Comparison of ENCODE assay signal across 8 cellular contexts in the genomic region with DNA sequence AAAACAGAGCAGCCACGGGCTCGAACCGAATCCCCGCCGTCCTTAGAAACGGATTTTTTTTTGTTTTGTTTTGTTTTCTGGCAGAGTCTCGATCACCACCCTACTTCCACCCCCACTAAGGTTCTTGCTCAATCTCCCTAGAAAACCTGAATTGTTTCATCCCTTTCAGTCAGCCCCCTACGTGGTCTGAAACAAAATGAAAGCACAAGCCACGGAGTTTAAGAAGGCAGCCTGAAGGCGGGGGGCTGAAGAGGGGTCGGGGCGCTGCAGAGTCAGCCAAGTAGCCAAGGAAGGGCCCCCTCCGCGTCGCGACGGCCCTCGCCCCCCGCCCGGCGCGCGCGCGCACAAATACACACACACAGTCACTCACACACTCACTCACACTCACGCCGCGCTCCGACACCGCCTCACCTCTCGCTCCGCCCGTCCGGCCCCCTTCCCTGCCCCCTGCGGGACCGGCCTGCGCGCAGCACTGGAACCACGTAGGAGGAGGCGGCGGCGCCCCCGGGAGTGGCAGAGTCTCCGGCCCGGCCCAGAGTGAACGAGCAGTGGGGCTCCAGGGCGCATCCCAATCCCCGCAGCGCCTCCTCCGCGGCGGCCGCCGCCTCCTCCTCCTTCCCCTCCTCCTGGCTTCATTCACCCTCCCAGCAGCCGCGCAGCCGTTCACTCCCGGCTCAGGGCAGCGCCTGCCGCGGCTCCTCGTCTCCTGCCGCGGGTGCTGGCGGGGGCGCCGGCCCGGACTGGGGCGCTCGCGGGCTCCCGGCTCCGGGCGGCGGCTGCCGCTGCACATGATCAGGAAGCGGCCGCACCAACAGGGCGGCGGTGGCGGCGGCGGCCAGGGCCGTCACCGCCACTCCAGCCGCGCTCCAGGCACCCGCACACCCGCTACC. TPM values are rescaled to one million over a fixed set of nuclear protein-coding genes. Genes with fewer than 3 reads are reported as not detected.
DNase-seq lines count a peak whose midpoint lies in the region; ATAC-seq, FAIRE-seq and TF ChIP-seq lines count a peak whose summit lies in the region.

No MANE protein-coding gene starts in this region.

- H3K27ac Mint-ChIP-seq in stimulated activated naive CD8-positive, alpha-beta T cell treated with anti-CD3 and anti-CD28 coated beads, Interleukin-15, amount 100 ng/mL, for 72 hours: peak overlapping the region; percentile 94 to 99

- ATAC-seq in HG03521 (IDR thresholded peaks at IDR 0.05; ENCODE audit: unreplicated experiment): peak; percentile 36
- ATAC-seq in stimulated activated naive CD8-positive, alpha-beta T cell treated with anti-CD3 and anti-CD28 coated beads, Interleukin-15, amount 100 ng/mL, for 72 hours: peak; percentile 34

- peaks cover 25% of the 10 kb centered on the region for H3K79me2 ChIP-seq in neural cell (replicated peaks; ENCODE audit: insufficient read depth, low read length)

- H3K4me2 ChIP-seq in neural cell (ENCODE audit: low read length): peak overlapping the region; percentile 79

- FAIRE-seq in GM19239 (lab: Jason Lieb, UNC): peak; percentile 56

- H3K27me3 Mint-ChIP-seq in stimulated activated naive CD8-positive, alpha-beta T cell treated with anti-CD3 and anti-CD28 coated beads, Interleukin-15, amount 100 ng/mL, for 72 hours: no peaks in the 10 kb centered on the region

- H3K4me3 Mint-ChIP-seq in stimulated activated naive CD8-positive, alpha-beta T cell treated with anti-CD3 and anti-CD28 coated beads, Interleukin-15, amount 100 ng/mL, for 72 hours: peak overlapping the region; percentile 88 to 99

- CTCF ChIA-PET in RWPE1 (lab: Yijun Ruan, JAX): interaction anchor here (1.1 kb wide), 1 partner anchor 47 kb away, joined by 4 read pairs; no protein-coding TSS in a partner anchor

- H3F3A ChIP-seq in neural cell (ENCODE audit: insufficient read depth, low read length, poor library complexity, severe bottlenecking): peaks cover 11% of the 10 kb centered on the region

- H3K9me3 ChIP-seq in neural cell (ENCODE audit: low read length): no peaks in the 10 kb centered on the region

- H3K9me2 ChIP-seq in neural cell (ENCODE audit: insufficient read depth, low read length): no peaks in the 10 kb centered on the region

- DNase-seq in Ammon's horn (ENCODE audit: low spot score) (peak; percentile 88), GM19239 (ENCODE audit: insufficient read length, low spot score) (no peak), RWPE1 (ENCODE audit: low spot score) (peak; percentile 65), activated gamma-delta T cell (lab: John Stamatoyannopoulos, UW) (peak; percentile 69), fibroblast of the conjunctiva (ENCODE audit: low read depth) (peak; percentile 77)
- DNase-seq in stimulated activated naive CD8-positive, alpha-beta T cell treated with anti-CD3 and anti-CD28 coated beads, Interleukin-15, amount 100 ng/mL, for 72 hours: peak; percentile 73

- POLR2A ChIA-PET in RWPE1 (lab: Yijun Ruan, JAX; ENCODE audit: low non-redundant PET): interaction anchor here (0.6 to 0.9 kb wide), 3 partner anchors 10 to 133 kb away, joined by 3 to 4 read pairs (median 4); no protein-coding TSS in a partner anchor

- H3K4me1 Mint-ChIP-seq in stimulated activated naive CD8-positive, alpha-beta T cell treated with anti-CD3 and anti-CD28 coated beads, Interleukin-15, amount 100 ng/mL, for 72 hours: peaks cover 57% of the 10 kb centered on the region

- H3K36me3 ChIP-seq in neural cell (ENCODE audit: insufficient read depth, low read length): no peaks in the 10 kb centered on the region

- peak; percentile 40 for TF ChIP-seq RAD21 in neural cell (conservative IDR thresholded peaks at IDR 0.05)

- H3K9me3 Mint-ChIP-seq in stimulated activated naive CD8-positive, alpha-beta T cell treated with anti-CD3 and anti-CD28 coated beads, Interleukin-15, amount 100 ng/mL, for 72 hours: no peaks in the 10 kb centered on the region

- H3K9ac ChIP-seq in neural cell (ENCODE audit: low read length): peak overlapping the region; percentile 97

- H4K20me1 ChIP-seq in neural cell (ENCODE audit: insufficient read depth): no peaks in the 10 kb centered on the region

- H3K27ac ChIP-seq in RWPE1 (peak overlapping the region; percentile 93), neural cell (ENCODE audit: low read length) (peak overlapping the region; percentile 98)

- TF ChIP-seq CTCF in RWPE1 (conservative IDR thresholded peaks at IDR 0.05; ENCODE audit: low read depth) (peak; percentile 13; the same call in 1 of the 2 replicates), neural cell (IDR thresholded peaks at IDR 0.05; ENCODE audit: poor library complexity, severe bottlenecking) (peak; percentile 35)

- no peaks in the 10 kb centered on the region for H3K27me3 ChIP-seq in neural cell (ENCODE audit: insufficient read depth, low read depth, low read length)

- peak overlapping the region; percentile 17 for H2AFZ ChIP-seq in neural cell (ENCODE audit: low read depth, low read length)

- TF ChIP-seq EP300 in neural cell (conservative IDR thresholded peaks at IDR 0.05; ENCODE audit: poor library complexity, severe bottlenecking): no peak

- H3K4me3 ChIP-seq in neural cell (ENCODE audit: low read length): peak overlapping the region; percentile 82

TF ChIP-seq in neural cell, 6 proteins besides CTCF, POLR2A, EP300 and RAD21:
- TF ChIP-seq MXI1 (conservative IDR thresholded peaks at IDR 0.05; ENCODE audit: poor library complexity, severe bottlenecking): peak; percentile 41
- TF ChIP-seq TAF1 (IDR thresholded peaks at IDR 0.05; ENCODE audit: low read depth): peak; percentile 76
- TF ChIP-seq, protein P1, sequence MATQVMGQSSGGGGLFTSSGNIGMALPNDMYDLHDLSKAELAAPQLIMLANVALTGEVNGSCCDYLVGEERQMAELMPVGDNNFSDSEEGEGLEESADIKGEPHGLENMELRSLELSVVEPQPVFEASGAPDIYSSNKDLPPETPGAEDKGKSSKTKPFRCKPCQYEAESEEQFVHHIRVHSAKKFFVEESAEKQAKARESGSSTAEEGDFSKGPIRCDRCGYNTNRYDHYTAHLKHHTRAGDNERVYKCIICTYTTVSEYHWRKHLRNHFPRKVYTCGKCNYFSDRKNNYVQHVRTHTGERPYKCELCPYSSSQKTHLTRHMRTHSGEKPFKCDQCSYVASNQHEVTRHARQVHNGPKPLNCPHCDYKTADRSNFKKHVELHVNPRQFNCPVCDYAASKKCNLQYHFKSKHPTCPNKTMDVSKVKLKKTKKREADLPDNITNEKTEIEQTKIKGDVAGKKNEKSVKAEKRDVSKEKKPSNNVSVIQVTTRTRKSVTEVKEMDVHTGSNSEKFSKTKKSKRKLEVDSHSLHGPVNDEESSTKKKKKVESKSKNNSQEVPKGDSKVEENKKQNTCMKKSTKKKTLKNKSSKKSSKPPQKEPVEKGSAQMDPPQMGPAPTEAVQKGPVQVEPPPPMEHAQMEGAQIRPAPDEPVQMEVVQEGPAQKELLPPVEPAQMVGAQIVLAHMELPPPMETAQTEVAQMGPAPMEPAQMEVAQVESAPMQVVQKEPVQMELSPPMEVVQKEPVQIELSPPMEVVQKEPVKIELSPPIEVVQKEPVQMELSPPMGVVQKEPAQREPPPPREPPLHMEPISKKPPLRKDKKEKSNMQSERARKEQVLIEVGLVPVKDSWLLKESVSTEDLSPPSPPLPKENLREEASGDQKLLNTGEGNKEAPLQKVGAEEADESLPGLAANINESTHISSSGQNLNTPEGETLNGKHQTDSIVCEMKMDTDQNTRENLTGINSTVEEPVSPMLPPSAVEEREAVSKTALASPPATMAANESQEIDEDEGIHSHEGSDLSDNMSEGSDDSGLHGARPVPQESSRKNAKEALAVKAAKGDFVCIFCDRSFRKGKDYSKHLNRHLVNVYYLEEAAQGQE (IDR thresholded peaks at IDR 0.05; ENCODE audit: borderline replicate concordance): peak; percentile 58
- TF ChIP-seq EZH2 (IDR thresholded peaks at IDR 0.05; ENCODE audit: borderline replicate concordance, insufficient read depth, low read length, poor library complexity, severe bottlenecking): no peak
- TF ChIP-seq SMC3 (conservative IDR thresholded peaks at IDR 0.05; ENCODE audit: poor library complexity): peak; percentile 50
- TF ChIP-seq POLR2AphosphoS5 (IDR thresholded peaks at IDR 0.05): peak; percentile 88
TF ChIP-seq in neural cell: peak in this region for 5.

RNA-seq across cellular contexts. Expression of a gene that starts 1.4 kb away (rescaled TPM):
- 23.6 and 28.2 TPM in 2 replicates for polyA plus RNA-seq in neural cell
- polyA minus RNA-seq in neural cell: 103 and 128 TPM in 2 replicates
